In the genomic region with DNA sequence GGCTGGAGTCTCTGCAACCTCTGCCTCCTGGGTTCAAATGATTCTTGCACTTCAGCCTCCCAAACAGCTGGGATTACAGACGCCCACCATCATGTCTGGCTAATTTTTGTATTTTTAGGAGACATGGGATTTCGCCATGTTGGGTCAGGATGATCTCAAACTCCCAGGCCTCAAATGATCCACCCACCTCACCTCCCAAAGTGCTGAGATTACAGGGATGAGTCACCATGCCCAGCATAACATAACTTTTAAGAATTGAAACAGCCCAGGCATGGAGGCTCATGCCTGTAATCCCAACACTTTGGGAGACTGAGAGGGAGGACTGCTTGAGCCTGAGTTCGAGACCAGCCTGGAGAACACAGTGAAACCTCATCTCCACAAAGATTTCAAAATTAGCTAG, we compare ENCODE assay signal across 18 cellular contexts. TPM values are rescaled to one million over a fixed set of nuclear protein-coding genes. Genes with fewer than 3 reads are reported as not detected.
DNase-seq lines count a peak whose midpoint lies in the region; ATAC-seq and TF ChIP-seq lines count a peak whose summit lies in the region.
"Had no signal": no experiment of that assay in that cellular context is flagged by ENCODE, and none has a peak within 500 bp of the region (broad histone marks: within the 10 kb centered on the region; RNA-seq: fewer than 3 reads in every experiment).

No MANE protein-coding gene starts in this region.

- no peak overlapping the region for H3K27ac ChIP-seq in breast epithelium
- H3K27ac ChIP-seq in SK-N-MC, result 0 out of 2 replicates have a peak overlapping the region, but pooled peaks have one; percentile 13
- H3K27ac ChIP-seq in left lung, result no peak overlapping the region
- H3K27ac ChIP-seq: cardiac muscle cell, parathyroid adenoma, suprapubic skin had no signal

- H3K36me3 Mint-ChIP-seq in MCF 10A (ENCODE audit: insufficient read depth, unreplicated experiment), result peaks cover 74% of the 10 kb centered on the region
- H3K36me3 Mint-ChIP-seq in stimulated activated naive B cell treated with anti-CD40 and anti-IgM and Interleukin-4, amounts not matched to agents 10 μg/mL and 1 μg/mL and 100 μg/mL, for 72 hours, result peaks cover 18 to 49% of the 10 kb centered on the region in 2 donors

- TF ChIP-seq POLR2A in breast epithelium (IDR thresholded peaks at IDR 0.05), result no peak

- H3K4me1 Mint-ChIP-seq in MCF 10A (ENCODE audit: insufficient read depth, unreplicated experiment), result peaks cover 16% of the 10 kb centered on the region
- peaks cover 11 to 30% of the 10 kb centered on the region in 2 donors for H3K4me1 Mint-ChIP-seq in stimulated activated naive B cell treated with anti-CD40 and anti-IgM and Interleukin-4, amounts not matched to agents 10 μg/mL and 1 μg/mL and 100 μg/mL, for 72 hours

- no TSS peak for BruUV-seq in MCF 10A (replicated peaks; lab: Mats Ljungman, UMichigan)

- no peaks in the 10 kb centered on the region for H3K9me3 Mint-ChIP-seq in MCF 10A (ENCODE audit: unreplicated experiment)
- no peaks in the 10 kb centered on the region for H3K9me3 Mint-ChIP-seq in stimulated activated naive B cell treated with anti-CD40 and anti-IgM and Interleukin-4, amounts not matched to agents 10 μg/mL and 1 μg/mL and 100 μg/mL, for 72 hours

- intact Hi-C loops in MCF 10A (cut with micrococcal nuclease), result no loop called here
- intact Hi-C loops in breast epithelium (cut with DNase I; ENCODE audit: low total_unique reads), result no loop called here
- intact Hi-C loops in left lung (cut with DNase I), result loop anchor here in 1 of 2 donors (10.0 kb wide), 1 partner anchor 74 kb away; no protein-coding TSS in a partner anchor

- H3K36me3 ChIP-seq in breast epithelium (peaks cover 6% of the 10 kb centered on the region), SK-N-MC (ENCODE audit: insufficient read depth, low read length) (peaks cover 67% of the 10 kb centered on the region), left lung (peaks cover 0 to 56% of the 10 kb centered on the region in 2 donors)

- POLR2A ChIA-PET in MCF 10A (lab: Yijun Ruan, JAX), result interaction anchor here (1.0 to 5.9 kb wide), 5 partner anchors 11 to 55 kb away, joined by 3 to 72 read pairs (median 7); partner anchors contain the start of gene ZC3H7A

- H3K9ac ChIP-seq in SK-N-MC (ENCODE audit: insufficient read length), result peak overlapping the region; percentile 99
- H3K9ac ChIP-seq: parathyroid adenoma had no signal

- H3K4me3 Mint-ChIP-seq in MCF 10A (ENCODE audit: unreplicated experiment), result peak overlapping the region; percentile 23
- H3K4me3 Mint-ChIP-seq in stimulated activated naive B cell treated with anti-CD40 and anti-IgM and Interleukin-4, amounts not matched to agents 10 μg/mL and 1 μg/mL and 100 μg/mL, for 72 hours, result peak overlapping the region; percentile 39 to 53

- CTCF ChIA-PET in MCF 10A (lab: Yijun Ruan, JAX), result interaction anchor here (0.7 to 4.3 kb wide), 4 partner anchors 12 to 219 kb away, joined by 3 to 15 read pairs (median 5); partner anchors contain the start of gene ZC3H7A

- H3K27me3 Mint-ChIP-seq in MCF 10A (ENCODE audit: insufficient read depth, unreplicated experiment), result no peaks in the 10 kb centered on the region
- no peaks in the 10 kb centered on the region for H3K27me3 Mint-ChIP-seq in stimulated activated naive B cell treated with anti-CD40 and anti-IgM and Interleukin-4, amounts not matched to agents 10 μg/mL and 1 μg/mL and 100 μg/mL, for 72 hours

- H3K27me3 ChIP-seq in breast epithelium (no peaks in the 10 kb centered on the region), left lung (no peaks in the 10 kb centered on the region)
- H3K27me3 ChIP-seq: cardiac muscle cell, suprapubic skin had no signal

- H3K4me3 ChIP-seq in breast epithelium, result no peak overlapping the region
- no peak overlapping the region for H3K4me3 ChIP-seq in SK-N-MC
- no peak overlapping the region for H3K4me3 ChIP-seq in epithelial cell of esophagus (ENCODE audit: low read length)
- no peak overlapping the region for H3K4me3 ChIP-seq in left lung
- H3K4me3 ChIP-seq: cardiac muscle cell, suprapubic skin had no signal

- no peak for ATAC-seq in stimulated activated naive B cell treated with anti-CD40 and anti-IgM and Interleukin-4, amounts not matched to agents 10 μg/mL and 1 μg/mL and 100 μg/mL, for 72 hours (replicated peaks)
- no peak for ATAC-seq in left lung
- ATAC-seq: left ventricle myocardium superior had no signal

- no peak overlapping the region for H3K27ac Mint-ChIP-seq in MCF 10A (ENCODE audit: low read depth, unreplicated experiment)
- no peak overlapping the region for H3K27ac Mint-ChIP-seq in stimulated activated naive B cell treated with anti-CD40 and anti-IgM and Interleukin-4, amounts not matched to agents 10 μg/mL and 1 μg/mL and 100 μg/mL, for 72 hours

- TF ChIP-seq CTCF in MCF 10A (IDR thresholded peaks at IDR 0.05; ENCODE audit: unreplicated experiment), result no peak
- TF ChIP-seq CTCF in breast epithelium (IDR thresholded peaks at IDR 0.05), result no peak
- no peak for TF ChIP-seq CTCF in epithelial cell of esophagus (IDR thresholded peaks at IDR 0.05; ENCODE audit: insufficient read depth, low read depth, low read length, missing control alignments)
- no peak for TF ChIP-seq CTCF in left lung (IDR thresholded peaks at IDR 0.05)

- H3K9me3 ChIP-seq in breast epithelium (no peaks in the 10 kb centered on the region), SK-N-MC (ENCODE audit: low read depth, low read length) (no peaks in the 10 kb centered on the region), left lung (no peaks in the 10 kb centered on the region)
- H3K9me3 ChIP-seq: suprapubic skin had no signal

- H3K4me1 ChIP-seq in breast epithelium, result peaks cover 0 to 7% of the 10 kb centered on the region in 2 donors
- H3K4me1 ChIP-seq in left lung, result peaks cover 0 to 40% of the 10 kb centered on the region in 2 donors

- peak; percentile 59 for DNase-seq in MCF 10A (ENCODE audit: unreplicated experiment)
- DNase-seq in breast epithelium (ENCODE audit: low spot score in 2 of 2), result no peak
- DNase-seq in SK-N-MC (ENCODE audit: low read depth, low spot score), result no peak
- peak; percentile 67 for DNase-seq in epithelial cell of esophagus (ENCODE audit: low read depth)
- DNase-seq in stimulated activated naive B cell treated with anti-CD40 and anti-IgM and Interleukin-4, amounts not matched to agents 10 μg/mL and 1 μg/mL and 100 μg/mL, for 72 hours, result no peak
- no peak for DNase-seq in glomerular visceral epithelial cell (ENCODE audit: extremely low spot score)
- DNase-seq in left lung, result no peak
- DNase-seq in NCI-H2196 treated with DMSO at 0.1 percent for 48 hours (lab: John Stamatoyannopoulos, UW; ENCODE audit: unreplicated experiment), result no peak
- DNase-seq: activated CD4-positive, alpha-beta T cell treated with anti-CD3 and anti-CD28 coated beads for 48 hours; AML-193; foreskin melanocyte; H7; left ventricle myocardium superior; MM.1S; stimulated activated CD4-positive, alpha-beta T cell treated with anti-CD3 and anti-CD28 coated beads, Interleukin-4, amount 100 ng/mL, for 24 hours had no signal

RNA-seq across cellular contexts. Expression of gene RSL1D1, which starts 2.5 kb away (rescaled TPM):
- 302 and 406 TPM in 2 replicates for total RNA-seq in MCF 10A (2022)
- 100 to 1,000 TPM; 150 to 219 (median 172) TPM for total RNA-seq in breast epithelium
- 100 to 1,000 TPM in 1 of 2 donors, 10 to 100 TPM in 1; 88.3 to 102 TPM for total RNA-seq in left lung

RNA-seq across cellular contexts. Expression of gene ZC3H7A, which starts 51.8 kb away (rescaled TPM):
- total RNA-seq in MCF 10A (2022) (66.9 and 74.1 TPM in 2 replicates), breast epithelium (10 to 100 TPM; 58.4 to 70.7 (median 67.5) TPM), left lung (10 to 100 TPM; 48.3 to 48.9 TPM)

Comparison
In these comparisons a context has a peak if more than half of its experiments do, and no peak if none do; other contexts are left out.
1. DNase-seq: peak in MCF 10A (single experiment) and epithelial cell of esophagus (single experiment); none in breast epithelium (0 of 2), SK-N-MC (single experiment), stimulated activated naive B cell treated with anti-CD40 and anti-IgM and Interleukin-4, amounts not matched to agents 10 μg/mL and 1 μg/mL and 100 μg/mL, for 72 hours (single experiment), glomerular visceral epithelial cell (single experiment), left lung (0 of 2) and NCI-H2196 treated with DMSO at 0.1 percent for 48 hours (single experiment).